ENCODE assay signal across 7 cellular contexts in genomic region chr12:50764861-50765324, GRCh38. TPM values are rescaled to one million over a fixed set of nuclear protein-coding genes. Genes with fewer than 3 reads are reported as not detected.
DNase-seq lines count a peak whose midpoint lies in the region; ATAC-seq lines count a peak whose summit lies in the region.

No MANE protein-coding gene starts in this region.

- H3K27me3 ChIP-seq in neuronal stem cell (ENCODE audit: control insufficient read depth in 3 of 3, insufficient read depth in 3 of 3, low read depth in 1 of 3, low read length in 3 of 3), result no peaks in the 10 kb centered on the region

- DNase-seq in ELR (ENCODE audit: low read depth) (peak; percentile 59), NCI-H128 (lab: John Stamatoyannopoulos, UW; ENCODE audit: unreplicated experiment) (peak; percentile 40), fibroblast of peridontal ligament (ENCODE audit: extremely low read depth) (peak; percentile 57), neuronal stem cell (ENCODE audit: low spot score) (no peak), iPS-NIHi7 (ENCODE audit: extremely low spot score) (no peak)
- peak; percentile 25 for DNase-seq in activated T-cell treated with anti-CD3 and anti-CD28 coated beads, Interleukin-2, amount 50 U/mL, for 4 hours

- no peaks in the 10 kb centered on the region for H3K9me3 Mint-ChIP-seq in activated T-cell treated with anti-CD3 and anti-CD28 coated beads, Interleukin-2, amount 50 U/mL, for 4 hours

- H3K9ac ChIP-seq in neuronal stem cell (ENCODE audit: low read depth, low read length, poor library complexity), result peak overlapping the region; percentile 94

- H3K4me3 Mint-ChIP-seq in activated T-cell treated with anti-CD3 and anti-CD28 coated beads, Interleukin-2, amount 50 U/mL, for 4 hours, result peak overlapping the region; percentile 83

- peaks cover 0 to 13% of the 10 kb centered on the region in 2 donors for H3K9me3 ChIP-seq in neuronal stem cell (replicated peaks in 1 of 2; ENCODE audit: control insufficient read depth in 2 of 2, insufficient read depth in 1 of 2, low read depth in 1 of 2, low read length in 2 of 2)

- H2AFZ ChIP-seq in neuronal stem cell (ENCODE audit: low read length), result peak overlapping the region; percentile 99

- peak overlapping the region; percentile 99 for H2BK5ac ChIP-seq in neuronal stem cell (ENCODE audit: low read length)

- H4K8ac ChIP-seq in neuronal stem cell (ENCODE audit: low read depth, low read length), result no peak overlapping the region

- H2BK15ac ChIP-seq in neuronal stem cell (ENCODE audit: low read length), result peak overlapping the region; percentile 67

- H3K36me3 Mint-ChIP-seq in activated T-cell treated with anti-CD3 and anti-CD28 coated beads, Interleukin-2, amount 50 U/mL, for 4 hours (ENCODE audit: insufficient read depth), result no peaks in the 10 kb centered on the region

- peak overlapping the region; percentile 96 for H3K18ac ChIP-seq in neuronal stem cell (ENCODE audit: low read length)

- H3K27me3 Mint-ChIP-seq in activated T-cell treated with anti-CD3 and anti-CD28 coated beads, Interleukin-2, amount 50 U/mL, for 4 hours (ENCODE audit: low read depth), result no peaks in the 10 kb centered on the region

- no CpG with 5 or more reads among the region's 17 CpGs for WGBS in neuronal stem cell (ENCODE audit: extremely low coverage in 2 of 2, insufficient read length in 2 of 2, insufficient replicate concordance in 1 of 2), 2 donors

- peaks cover 5% of the 10 kb centered on the region for H3K79me1 ChIP-seq in neuronal stem cell (ENCODE audit: low read depth, low read length)

- peak overlapping the region; percentile 97 for H3K27ac ChIP-seq in neuronal stem cell (replicated peaks; ENCODE audit: low read length)

- peaks cover 0 to 3% of the 10 kb centered on the region in 2 donors for H3K36me3 ChIP-seq in neuronal stem cell (replicated peaks in 1 of 2; ENCODE audit: control insufficient read depth in 2 of 2, insufficient read depth in 2 of 2, low read length in 2 of 2)

- peak overlapping the region; percentile 98 for H3K4me2 ChIP-seq in neuronal stem cell (ENCODE audit: insufficient read depth, low read length, poor library complexity, severe bottlenecking)

- peak overlapping the region; percentile 89 for H3K14ac ChIP-seq in neuronal stem cell (ENCODE audit: low read length)

- H3K4me3 ChIP-seq in neuronal stem cell (ENCODE audit: low read length in 2 of 2), result peak overlapping the region; percentile 81 to 98

- H3K4me1 Mint-ChIP-seq in activated T-cell treated with anti-CD3 and anti-CD28 coated beads, Interleukin-2, amount 50 U/mL, for 4 hours (ENCODE audit: low read depth), result peaks cover 36% of the 10 kb centered on the region

- peak overlapping the region; percentile 75 for H2AK5ac ChIP-seq in neuronal stem cell (ENCODE audit: low read depth, low read length)

- H3K4me1 ChIP-seq in neuronal stem cell (ENCODE audit: control insufficient read depth in 2 of 2, insufficient read depth in 1 of 2, low read depth in 1 of 2, low read length in 2 of 2), result peaks cover 0 to 3% of the 10 kb centered on the region in 2 donors

- no peak overlapping the region for H2BK120ac ChIP-seq in neuronal stem cell (ENCODE audit: low read depth, low read length)

- peak; percentile 5 for ATAC-seq in GM21737 (IDR thresholded peaks at IDR 0.05; ENCODE audit: unreplicated experiment)
- ATAC-seq in activated T-cell treated with anti-CD3 and anti-CD28 coated beads, Interleukin-2, amount 50 U/mL, for 4 hours, result peak in 1 of 2 donors; percentile 1

- no peak overlapping the region for H3K4ac ChIP-seq in neuronal stem cell (ENCODE audit: low read length)

- H3K23ac ChIP-seq in neuronal stem cell (ENCODE audit: low read depth, low read length, poor library complexity), result peak overlapping the region; percentile 99

- no peak overlapping the region for H4K91ac ChIP-seq in neuronal stem cell (ENCODE audit: low read depth, low read length, poor library complexity)

- H2BK12ac ChIP-seq in neuronal stem cell (ENCODE audit: low read length), result peak overlapping the region; percentile 84

RNA-seq across cellular contexts. Expression of gene ATF1, which starts 1.0 kb away (rescaled TPM):
- total RNA-seq in activated T-cell treated with anti-CD3 and anti-CD28 coated beads, Interleukin-2, amount 50 U/mL, for 4 hours, result 10 to 100 TPM; 55.5 to 72.6 (median 60.8) TPM
- polyA plus RNA-seq in neuronal stem cell (2013, experiment 1 of 2), result 19.7 TPM
- polyA plus RNA-seq in neuronal stem cell (2013, experiment 2 of 2), result 18.1 TPM

Comparison
In these comparisons a context has a peak if more than half of its experiments do, and no peak if none do; other contexts are left out.
1. DNase-seq: peak in ELR (single experiment), NCI-H128 (single experiment), activated T-cell treated with anti-CD3 and anti-CD28 coated beads, Interleukin-2, amount 50 U/mL, for 4 hours (single experiment) and fibroblast of peridontal ligament (single experiment); none in neuronal stem cell (single experiment) and iPS-NIHi7 (single experiment).